In the genomic region with DNA sequence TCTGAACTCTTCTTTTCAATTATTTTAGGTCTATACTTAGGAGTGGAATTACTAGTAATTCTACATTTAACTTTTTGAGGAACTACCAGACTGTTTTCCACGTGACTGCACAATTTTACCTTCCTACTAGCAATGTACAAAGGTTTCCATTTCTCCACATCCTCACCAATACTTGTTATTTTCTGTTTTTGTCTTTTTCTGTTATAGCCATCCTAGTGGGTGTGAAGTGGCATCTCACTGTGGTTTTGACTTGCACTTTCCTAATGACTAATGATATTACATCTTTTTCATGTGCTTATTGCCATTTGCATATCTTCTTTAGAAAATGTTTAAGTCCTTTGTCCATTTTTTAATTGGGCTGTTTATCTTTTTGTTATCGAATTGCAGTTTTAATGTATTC, we compare ENCODE assay signal across 21 cellular contexts.
"Had no signal": no experiment of that assay in that cellular context is flagged by ENCODE, and none has a peak within 500 bp of the region (broad histone marks: within the 10 kb centered on the region; RNA-seq: fewer than 3 reads in every experiment).

No MANE protein-coding gene starts in this region.

- H3K27me3 Mint-ChIP-seq: central memory CD8-positive, alpha-beta T cell; dendritic cell treated with granulocyte-macrophage colony-stimulating factor and Interleukin-4, amounts not matched to agents 40 ng/mL and 50 ng/mL, for 4 days had no signal

- H3K4me3 ChIP-seq: esophagus muscularis mucosa, left ventricle myocardium inferior, lung, right atrium auricular region, thoracic aorta had no signal

- H3K9me3 ChIP-seq: esophagus muscularis mucosa, right atrium auricular region, thoracic aorta had no signal

- H3K27ac ChIP-seq: esophagus muscularis mucosa, foreskin keratinocyte, left ventricle myocardium inferior, right atrium auricular region, thoracic aorta had no signal

- H3K4me3 Mint-ChIP-seq: activated T-cell treated with anti-CD3 and anti-CD28 coated beads, Interleukin-2, amount 50 U/mL, for 72 hours; central memory CD8-positive, alpha-beta T cell; dendritic cell treated with granulocyte-macrophage colony-stimulating factor and Interleukin-4, amounts not matched to agents 40 ng/mL and 50 ng/mL, for 4 days; endodermal cell; natural killer cell had no signal

- H3K4me1 Mint-ChIP-seq: central memory CD8-positive, alpha-beta T cell; endodermal cell had no signal

- H3K27ac Mint-ChIP-seq: activated naive CD4-positive, alpha-beta T cell treated with anti-CD3 and anti-CD28 coated beads, Interleukin-2, amount 50 U/mL, for 72 hours; activated T-cell treated with anti-CD3 and anti-CD28 coated beads, Interleukin-2, amount 50 U/mL, for 72 hours; dendritic cell treated with granulocyte-macrophage colony-stimulating factor and Interleukin-4, amounts not matched to agents 40 ng/mL and 50 ng/mL, for 4 days; endodermal cell; natural killer cell had no signal

- DNase-seq: activated CD4-positive, alpha-beta T cell treated with anti-CD3 and anti-CD28 coated beads, Interleukin-2, amount 50 U/mL, for 1 hour; activated CD4-positive, CD25-positive, alpha-beta regulatory T cell treated with anti-CD3 and anti-CD28 coated beads, Interleukin-2, amount 50 U/mL, for 72 hours; activated naive CD4-positive, alpha-beta T cell; activated T-cell treated with anti-CD3 and anti-CD28 coated beads for 4 hours; activated T-cell treated with anti-CD3 and anti-CD28 coated beads, Interleukin-2, amount 50 U/mL, for 72 hours; endodermal cell; foreskin keratinocyte; left ventricle myocardium inferior; mesendoderm; natural killer cell; stimulated activated CD4-positive, alpha-beta T cell treated with anti-CD3 and anti-CD28 coated beads, Interleukin-15, amount 100 ng/mL, for 24 hours; stimulated activated CD4-positive, alpha-beta T cell treated with anti-CD3 and anti-CD28 coated beads, Interleukin-2, amount 100 ng/mL, for 24 hours; stimulated activated naive CD4-positive, alpha-beta T cell treated with Interleukin-2 at 50 U/mL for 16 hours; trophoblast cell had no signal

- H3K36me3 ChIP-seq: esophagus muscularis mucosa, left ventricle myocardium inferior, right atrium auricular region, thoracic aorta had no signal

- ATAC-seq: activated T-cell treated with anti-CD3 and anti-CD28 coated beads, Interleukin-2, amount 50 U/mL, for 72 hours; foreskin keratinocyte had no signal

- H3K4me1 ChIP-seq: foreskin keratinocyte, left ventricle myocardium inferior had no signal

- H3K9me3 Mint-ChIP-seq: dendritic cell treated with granulocyte-macrophage colony-stimulating factor and Interleukin-4, amounts not matched to agents 40 ng/mL and 50 ng/mL, for 4 days had no signal

- H3K27me3 ChIP-seq: esophagus muscularis mucosa, right atrium auricular region had no signal
